Comparison of ENCODE assay signal across 1 cellular context in the genomic region with DNA sequence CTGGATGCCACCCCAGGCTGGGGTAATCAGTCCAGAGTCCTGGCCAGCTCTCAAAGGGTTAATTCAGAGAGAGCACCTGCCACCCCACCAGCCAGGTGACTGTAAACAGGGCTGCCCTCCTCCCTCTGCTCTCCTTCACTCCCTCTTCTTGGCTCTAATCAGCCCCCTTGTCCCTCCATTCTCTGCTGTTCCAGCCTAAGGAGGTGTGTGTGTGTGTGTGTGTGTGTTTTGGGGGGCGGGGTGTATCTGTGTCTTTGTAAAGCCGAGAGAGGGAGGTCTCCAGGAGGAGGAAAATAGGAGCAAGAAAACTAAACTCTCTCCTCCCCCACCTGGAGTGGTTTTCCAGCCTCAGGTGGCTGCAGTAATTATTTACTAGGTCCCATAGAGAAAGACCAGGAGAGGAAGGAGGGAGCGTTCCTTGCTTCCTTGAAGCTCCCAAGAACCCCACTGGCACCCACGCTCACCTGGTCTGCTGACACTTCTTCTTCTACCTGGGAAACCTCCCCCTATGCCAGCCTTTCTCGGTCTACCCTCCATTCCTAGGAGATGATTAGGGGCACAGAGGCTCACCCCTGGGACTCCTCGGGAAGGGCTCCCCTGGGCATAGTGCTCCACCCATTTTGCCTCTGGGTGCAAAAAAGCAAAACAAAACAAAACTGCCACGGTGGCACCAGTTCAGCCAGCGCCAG.
TF ChIP-seq lines count a peak whose summit lies in the region.

No MANE protein-coding gene starts in this region.

TF ChIP-seq in GM12878, 131 proteins besides CTCF, POLR2A, EP300 and RAD21:
- TF ChIP-seq MTA2 (IDR thresholded peaks at IDR 0.05; ENCODE audit: low read depth): no peak
- no peak for TF ChIP-seq NBN (IDR thresholded peaks at IDR 0.05)
